Comparison of ENCODE assay signal across 1 cellular context in the genomic region with DNA sequence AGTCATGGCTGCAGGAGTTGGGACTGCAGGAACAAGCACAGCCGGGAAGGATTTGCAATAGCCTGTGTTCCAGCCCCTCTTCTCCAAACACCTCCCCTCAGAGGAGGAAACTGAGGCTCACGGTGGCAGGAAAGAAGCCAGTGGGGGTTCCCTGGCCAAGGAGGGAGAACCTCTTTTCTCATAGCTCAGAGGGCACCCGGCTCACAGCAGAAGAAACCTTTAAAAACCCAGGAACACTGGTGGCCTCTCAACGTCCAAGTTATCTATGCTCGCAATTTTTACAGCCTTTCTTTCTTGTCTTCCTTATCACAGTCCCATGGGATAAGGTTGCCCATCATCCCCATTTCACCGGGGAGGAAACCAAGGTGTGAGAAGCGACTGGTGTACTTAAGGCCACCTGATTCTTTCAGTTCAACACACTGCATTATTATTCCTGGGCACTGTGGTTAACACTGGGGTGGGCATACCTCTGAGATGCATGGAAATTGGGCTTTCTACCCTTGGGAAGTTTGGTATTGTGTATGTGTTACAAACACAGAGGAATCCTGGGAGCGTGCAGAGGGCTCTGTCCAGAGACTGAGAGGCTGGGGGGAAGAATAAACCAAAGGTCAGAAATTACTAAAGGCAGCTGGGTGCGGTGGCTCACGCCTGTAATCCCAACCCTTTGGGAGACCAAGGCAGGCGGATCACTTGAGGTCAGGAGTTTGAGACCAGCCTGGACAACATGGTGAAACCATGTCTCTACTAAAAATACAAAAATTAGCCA.
TF ChIP-seq lines count a peak whose summit lies in the region.

No MANE protein-coding gene starts in this region.

TF ChIP-seq in HepG2, 621 proteins besides CTCF, POLR2A, EP300 and RAD21 (continued from another document and continues in another):
- TF ChIP-seq DNMT3B (CRISPR knock-in tag; conservative IDR thresholded peaks at IDR 0.05) (no peak), ARNT2 (CRISPR knock-in tag; IDR thresholded peaks at IDR 0.05; ENCODE audit: low read depth) (0 out of 2 replicates have a peak, but pooled peaks have one; percentile 53), STAG1 (CRISPR knock-in tag; IDR thresholded peaks at IDR 0.05) (peak; percentile 8; the same call in 1 of the 2 replicates), HHEX (CRISPR knock-in tag; IDR thresholded peaks at IDR 0.05) (0 out of 2 replicates have a peak, but pooled peaks have one; percentile 40), NONO (IDR thresholded peaks at IDR 0.05) (no peak), NONO (CRISPR knock-in tag; conservative IDR thresholded peaks at IDR 0.05) (no peak), HNRNPUL1 (IDR thresholded peaks at IDR 0.05; ENCODE audit: low read depth, low read length) (no peak), SRSF9 (IDR thresholded peaks at IDR 0.05; ENCODE audit: borderline replicate concordance, insufficient read depth, low read depth, low read length, poor library complexity, severe bottlenecking) (no peak), ZNF264 (CRISPR knock-in tag; IDR thresholded peaks at IDR 0.05) (peak; percentile 59; the same call in 1 of the 2 replicates), ETV5 (CRISPR knock-in tag; IDR thresholded peaks at IDR 0.05; ENCODE audit: borderline replicate concordance) (no peak), ZNF12 (CRISPR knock-in tag; IDR thresholded peaks at IDR 0.05) (no peak; the same call in 1 of the 2 replicates), ZSCAN31 (CRISPR knock-in tag; IDR thresholded peaks at IDR 0.05; ENCODE audit: low read depth) (no peak), HMG20B (CRISPR knock-in tag; conservative IDR thresholded peaks at IDR 0.05) (no peak), MTA1 (CRISPR knock-in tag; IDR thresholded peaks at IDR 0.05; ENCODE audit: borderline replicate concordance) (no peak), ZNF432 (CRISPR knock-in tag; IDR thresholded peaks at IDR 0.05; ENCODE audit: borderline replicate concordance) (no peak), CENPT (CRISPR knock-in tag; IDR thresholded peaks at IDR 0.05; ENCODE audit: low read depth) (no peak), MYNN (CRISPR knock-in tag; IDR thresholded peaks at IDR 0.05; ENCODE audit: low read depth) (no peak), ZNF746 (CRISPR knock-in tag; IDR thresholded peaks at IDR 0.05) (no peak), CHCHD3 (CRISPR knock-in tag; IDR thresholded peaks at IDR 0.05) (no peak), MLLT10 (CRISPR knock-in tag; IDR thresholded peaks at IDR 0.05) (no peak), PITX1 (CRISPR knock-in tag; IDR thresholded peaks at IDR 0.05) (peak; percentile 69), ZNF383 (CRISPR knock-in tag; IDR thresholded peaks at IDR 0.05; ENCODE audit: borderline replicate concordance) (no peak), ZNF274 (CRISPR knock-in tag; IDR thresholded peaks at IDR 0.05) (no peak)
- TF ChIP-seq, protein P1, sequence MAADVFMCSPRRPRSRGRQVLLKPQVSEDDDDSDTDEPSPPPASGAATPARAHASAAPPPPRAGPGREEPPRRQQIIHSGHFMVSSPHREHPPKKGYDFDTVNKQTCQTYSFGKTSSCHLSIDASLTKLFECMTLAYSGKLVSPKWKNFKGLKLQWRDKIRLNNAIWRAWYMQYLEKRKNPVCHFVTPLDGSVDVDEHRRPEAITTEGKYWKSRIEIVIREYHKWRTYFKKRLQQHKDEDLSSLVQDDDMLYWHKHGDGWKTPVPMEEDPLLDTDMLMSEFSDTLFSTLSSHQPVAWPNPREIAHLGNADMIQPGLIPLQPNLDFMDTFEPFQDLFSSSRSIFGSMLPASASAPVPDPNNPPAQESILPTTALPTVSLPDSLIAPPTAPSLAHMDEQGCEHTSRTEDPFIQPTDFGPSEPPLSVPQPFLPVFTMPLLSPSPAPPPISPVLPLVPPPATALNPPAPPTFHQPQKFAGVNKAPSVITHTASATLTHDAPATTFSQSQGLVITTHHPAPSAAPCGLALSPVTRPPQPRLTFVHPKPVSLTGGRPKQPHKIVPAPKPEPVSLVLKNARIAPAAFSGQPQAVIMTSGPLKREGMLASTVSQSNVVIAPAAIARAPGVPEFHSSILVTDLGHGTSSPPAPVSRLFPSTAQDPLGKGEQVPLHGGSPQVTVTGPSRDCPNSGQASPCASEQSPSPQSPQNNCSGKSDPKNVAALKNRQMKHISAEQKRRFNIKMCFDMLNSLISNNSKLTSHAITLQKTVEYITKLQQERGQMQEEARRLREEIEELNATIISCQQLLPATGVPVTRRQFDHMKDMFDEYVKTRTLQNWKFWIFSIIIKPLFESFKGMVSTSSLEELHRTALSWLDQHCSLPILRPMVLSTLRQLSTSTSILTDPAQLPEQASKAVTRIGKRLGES (CRISPR knock-in tag; IDR thresholded peaks at IDR 0.05; ENCODE audit: borderline replicate concordance): no peak
- TF ChIP-seq, protein P2, sequence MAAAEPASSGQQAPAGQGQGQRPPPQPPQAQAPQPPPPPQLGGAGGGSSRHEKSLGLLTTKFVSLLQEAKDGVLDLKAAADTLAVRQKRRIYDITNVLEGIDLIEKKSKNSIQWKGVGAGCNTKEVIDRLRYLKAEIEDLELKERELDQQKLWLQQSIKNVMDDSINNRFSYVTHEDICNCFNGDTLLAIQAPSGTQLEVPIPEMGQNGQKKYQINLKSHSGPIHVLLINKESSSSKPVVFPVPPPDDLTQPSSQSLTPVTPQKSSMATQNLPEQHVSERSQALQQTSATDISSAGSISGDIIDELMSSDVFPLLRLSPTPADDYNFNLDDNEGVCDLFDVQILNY (CRISPR knock-in tag; conservative IDR thresholded peaks at IDR 0.05): no peak
- TF ChIP-seq, protein P3, sequence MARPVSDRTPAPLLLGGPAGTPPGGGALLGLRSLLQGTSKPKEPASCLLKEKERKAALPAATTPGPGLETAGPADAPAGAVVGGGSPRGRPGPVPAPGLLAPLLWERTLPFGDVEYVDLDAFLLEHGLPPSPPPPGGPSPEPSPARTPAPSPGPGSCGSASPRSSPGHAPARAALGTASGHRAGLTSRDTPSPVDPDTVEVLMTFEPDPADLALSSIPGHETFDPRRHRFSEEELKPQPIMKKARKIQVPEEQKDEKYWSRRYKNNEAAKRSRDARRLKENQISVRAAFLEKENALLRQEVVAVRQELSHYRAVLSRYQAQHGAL (CRISPR knock-in tag; IDR thresholded peaks at IDR 0.05; ENCODE audit: not compliant biosample characterization): no peak
- TF ChIP-seq, protein P4, sequence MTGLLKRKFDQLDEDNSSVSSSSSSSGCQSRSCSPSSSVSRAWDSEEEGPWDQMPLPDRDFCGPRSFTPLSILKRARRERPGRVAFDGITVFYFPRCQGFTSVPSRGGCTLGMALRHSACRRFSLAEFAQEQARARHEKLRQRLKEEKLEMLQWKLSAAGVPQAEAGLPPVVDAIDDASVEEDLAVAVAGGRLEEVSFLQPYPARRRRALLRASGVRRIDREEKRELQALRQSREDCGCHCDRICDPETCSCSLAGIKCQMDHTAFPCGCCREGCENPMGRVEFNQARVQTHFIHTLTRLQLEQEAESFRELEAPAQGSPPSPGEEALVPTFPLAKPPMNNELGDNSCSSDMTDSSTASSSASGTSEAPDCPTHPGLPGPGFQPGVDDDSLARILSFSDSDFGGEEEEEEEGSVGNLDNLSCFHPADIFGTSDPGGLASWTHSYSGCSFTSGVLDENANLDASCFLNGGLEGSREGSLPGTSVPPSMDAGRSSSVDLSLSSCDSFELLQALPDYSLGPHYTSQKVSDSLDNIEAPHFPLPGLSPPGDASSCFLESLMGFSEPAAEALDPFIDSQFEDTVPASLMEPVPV (CRISPR knock-in tag; IDR thresholded peaks at IDR 0.05): no peak
- TF ChIP-seq, protein P5, sequence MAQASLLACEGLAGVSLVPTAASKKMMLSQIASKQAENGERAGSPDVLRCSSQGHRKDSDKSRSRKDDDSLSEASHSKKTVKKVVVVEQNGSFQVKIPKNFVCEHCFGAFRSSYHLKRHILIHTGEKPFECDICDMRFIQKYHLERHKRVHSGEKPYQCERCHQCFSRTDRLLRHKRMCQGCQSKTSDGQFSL (CRISPR knock-in tag; IDR thresholded peaks at IDR 0.05): peak; percentile 49; the same call in 1 of the 2 replicates
- TF ChIP-seq, protein P6, sequence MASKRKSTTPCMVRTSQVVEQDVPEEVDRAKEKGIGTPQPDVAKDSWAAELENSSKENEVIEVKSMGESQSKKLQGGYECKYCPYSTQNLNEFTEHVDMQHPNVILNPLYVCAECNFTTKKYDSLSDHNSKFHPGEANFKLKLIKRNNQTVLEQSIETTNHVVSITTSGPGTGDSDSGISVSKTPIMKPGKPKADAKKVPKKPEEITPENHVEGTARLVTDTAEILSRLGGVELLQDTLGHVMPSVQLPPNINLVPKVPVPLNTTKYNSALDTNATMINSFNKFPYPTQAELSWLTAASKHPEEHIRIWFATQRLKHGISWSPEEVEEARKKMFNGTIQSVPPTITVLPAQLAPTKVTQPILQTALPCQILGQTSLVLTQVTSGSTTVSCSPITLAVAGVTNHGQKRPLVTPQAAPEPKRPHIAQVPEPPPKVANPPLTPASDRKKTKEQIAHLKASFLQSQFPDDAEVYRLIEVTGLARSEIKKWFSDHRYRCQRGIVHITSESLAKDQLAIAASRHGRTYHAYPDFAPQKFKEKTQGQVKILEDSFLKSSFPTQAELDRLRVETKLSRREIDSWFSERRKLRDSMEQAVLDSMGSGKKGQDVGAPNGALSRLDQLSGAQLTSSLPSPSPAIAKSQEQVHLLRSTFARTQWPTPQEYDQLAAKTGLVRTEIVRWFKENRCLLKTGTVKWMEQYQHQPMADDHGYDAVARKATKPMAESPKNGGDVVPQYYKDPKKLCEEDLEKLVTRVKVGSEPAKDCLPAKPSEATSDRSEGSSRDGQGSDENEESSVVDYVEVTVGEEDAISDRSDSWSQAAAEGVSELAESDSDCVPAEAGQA (IDR thresholded peaks at IDR 0.05; ENCODE audit: low read depth): no peak
- TF ChIP-seq, protein P6 (CRISPR knock-in tag; IDR thresholded peaks at IDR 0.05; ENCODE audit: borderline replicate concordance): no peak
- TF ChIP-seq, protein P7, sequence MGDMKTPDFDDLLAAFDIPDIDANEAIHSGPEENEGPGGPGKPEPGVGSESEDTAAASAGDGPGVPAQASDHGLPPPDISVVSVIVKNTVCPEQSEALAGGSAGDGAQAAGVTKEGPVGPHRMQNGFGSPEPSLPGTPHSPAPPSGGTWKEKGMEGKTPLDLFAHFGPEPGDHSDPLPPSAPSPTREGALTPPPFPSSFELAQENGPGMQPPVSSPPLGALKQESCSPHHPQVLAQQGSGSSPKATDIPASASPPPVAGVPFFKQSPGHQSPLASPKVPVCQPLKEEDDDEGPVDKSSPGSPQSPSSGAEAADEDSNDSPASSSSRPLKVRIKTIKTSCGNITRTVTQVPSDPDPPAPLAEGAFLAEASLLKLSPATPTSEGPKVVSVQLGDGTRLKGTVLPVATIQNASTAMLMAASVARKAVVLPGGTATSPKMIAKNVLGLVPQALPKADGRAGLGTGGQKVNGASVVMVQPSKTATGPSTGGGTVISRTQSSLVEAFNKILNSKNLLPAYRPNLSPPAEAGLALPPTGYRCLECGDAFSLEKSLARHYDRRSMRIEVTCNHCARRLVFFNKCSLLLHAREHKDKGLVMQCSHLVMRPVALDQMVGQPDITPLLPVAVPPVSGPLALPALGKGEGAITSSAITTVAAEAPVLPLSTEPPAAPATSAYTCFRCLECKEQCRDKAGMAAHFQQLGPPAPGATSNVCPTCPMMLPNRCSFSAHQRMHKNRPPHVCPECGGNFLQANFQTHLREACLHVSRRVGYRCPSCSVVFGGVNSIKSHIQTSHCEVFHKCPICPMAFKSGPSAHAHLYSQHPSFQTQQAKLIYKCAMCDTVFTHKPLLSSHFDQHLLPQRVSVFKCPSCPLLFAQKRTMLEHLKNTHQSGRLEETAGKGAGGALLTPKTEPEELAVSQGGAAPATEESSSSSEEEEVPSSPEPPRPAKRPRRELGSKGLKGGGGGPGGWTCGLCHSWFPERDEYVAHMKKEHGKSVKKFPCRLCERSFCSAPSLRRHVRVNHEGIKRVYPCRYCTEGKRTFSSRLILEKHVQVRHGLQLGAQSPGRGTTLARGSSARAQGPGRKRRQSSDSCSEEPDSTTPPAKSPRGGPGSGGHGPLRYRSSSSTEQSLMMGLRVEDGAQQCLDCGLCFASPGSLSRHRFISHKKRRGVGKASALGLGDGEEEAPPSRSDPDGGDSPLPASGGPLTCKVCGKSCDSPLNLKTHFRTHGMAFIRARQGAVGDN (CRISPR knock-in tag; IDR thresholded peaks at IDR 0.05): no peak
